ENCODE assay signal across 8 cellular contexts in genomic region chr16:55508941-55509920, GRCh38. TPM values are rescaled to one million over a fixed set of nuclear protein-coding genes. Genes with fewer than 3 reads are reported as not detected.
DNase-seq lines count a peak whose midpoint lies in the region; ATAC-seq and TF ChIP-seq lines count a peak whose summit lies in the region.

A gene with protein sequence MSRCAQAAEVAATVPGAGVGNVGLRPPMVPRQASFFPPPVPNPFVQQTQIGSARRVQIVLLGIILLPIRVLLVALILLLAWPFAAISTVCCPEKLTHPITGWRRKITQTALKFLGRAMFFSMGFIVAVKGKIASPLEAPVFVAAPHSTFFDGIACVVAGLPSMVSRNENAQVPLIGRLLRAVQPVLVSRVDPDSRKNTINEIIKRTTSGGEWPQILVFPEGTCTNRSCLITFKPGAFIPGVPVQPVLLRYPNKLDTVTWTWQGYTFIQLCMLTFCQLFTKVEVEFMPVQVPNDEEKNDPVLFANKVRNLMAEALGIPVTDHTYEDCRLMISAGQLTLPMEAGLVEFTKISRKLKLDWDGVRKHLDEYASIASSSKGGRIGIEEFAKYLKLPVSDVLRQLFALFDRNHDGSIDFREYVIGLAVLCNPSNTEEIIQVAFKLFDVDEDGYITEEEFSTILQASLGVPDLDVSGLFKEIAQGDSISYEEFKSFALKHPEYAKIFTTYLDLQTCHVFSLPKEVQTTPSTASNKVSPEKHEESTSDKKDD (plus strand): TSS chr16:55509072. CDS start chr16:55509182, 110 bp downstream.

- H3K27me3 Mint-ChIP-seq in CD8-positive, alpha-beta memory T cell = peaks cover 33 to 73% of the 10 kb centered on the region in 2 donors

- no TSS peak for BruUV-seq in mammary epithelial cell (replicated peaks; lab: Mats Ljungman, UMichigan)

- H3K9ac ChIP-seq in mammary epithelial cell (ENCODE audit: insufficient read depth, low read length) (peak within 1 kb of the TSS; percentile 68), iPS-15b (ENCODE audit: low read depth, low read length) (no peak within 1 kb of the TSS)

- H3K4me3 ChIP-seq in CD8-positive, alpha-beta memory T cell (ENCODE audit: low read length) = no peak within 1 kb of the TSS
- H3K4me3 ChIP-seq in mammary epithelial cell (replicated peaks in 1 of 3; ENCODE audit: insufficient read depth in 1 of 3, low read depth in 2 of 3, low read length in 3 of 3) (peak within 1 kb of the TSS; percentile 54 to 87 (median 85)), iPS-15b (ENCODE audit: low read depth, low read length) (peak within 1 kb of the TSS; percentile 72)

- no peak within 1 kb of the TSS for H3K27ac Mint-ChIP-seq in CD8-positive, alpha-beta memory T cell

- no peaks in the 10 kb centered on the region for H4K20me1 ChIP-seq in mammary epithelial cell (ENCODE audit: insufficient read depth, low read length)

- no peak within 1 kb of the TSS for H3K27ac ChIP-seq in CD8-positive, alpha-beta memory T cell (ENCODE audit: low read depth, low read length)
- H3K27ac ChIP-seq in mammary epithelial cell (ENCODE audit: insufficient read depth, low read depth, low read length) = peak within 1 kb of the TSS; percentile 23

- no peaks in the 10 kb centered on the region for H3K36me3 ChIP-seq in CD8-positive, alpha-beta memory T cell (ENCODE audit: insufficient read depth, low read length)
- peaks cover 2% of the 10 kb centered on the region for H3K36me3 ChIP-seq in mammary epithelial cell (ENCODE audit: insufficient read depth, low read length)
- H3K36me3 ChIP-seq in iPS-15b (ENCODE audit: control insufficient read depth, insufficient read depth, low read length) = no peaks in the 10 kb centered on the region

- peaks cover 0 to 22% (median 15%) of the 10 kb centered on the region in 5 donors for H3K9me3 Mint-ChIP-seq in CD8-positive, alpha-beta memory T cell

- peak within 1 kb of the TSS; percentile 87 for H2AFZ ChIP-seq in mammary epithelial cell (ENCODE audit: low read depth, low read length)

- H3K4me1 Mint-ChIP-seq in CD8-positive, alpha-beta memory T cell = peaks cover 4 to 11% (median 9%) of the 10 kb centered on the region in 3 donors

- POLR2A ChIA-PET in CD8-positive, alpha-beta memory T cell (lab: Charles Lee) = no interaction called here

- in situ Hi-C loops in mammary epithelial cell (cut with MboI; ENCODE audit: low sequenced_read_pairs in 2 of 2) = no loop called here

- H3K9me3 ChIP-seq in CD8-positive, alpha-beta memory T cell (ENCODE audit: low read length) = no peaks in the 10 kb centered on the region
- H3K9me3 ChIP-seq in mammary epithelial cell (replicated peaks; ENCODE audit: insufficient read depth, low read length) = no peaks in the 10 kb centered on the region
- H3K9me3 ChIP-seq in iPS-15b (ENCODE audit: control insufficient read depth, insufficient read depth, low read length) = no peaks in the 10 kb centered on the region

- CTCF ChIA-PET in CD8-positive, alpha-beta memory T cell (lab: Charles Lee) = no interaction called here
- CTCF ChIA-PET in mammary epithelial cell (lab: Charles Lee; ENCODE audit: low non-redundant PET) = interaction anchor here (0.6 kb wide), 1 partner anchor 30 kb away, joined by 8 read pairs; no protein-coding TSS in a partner anchor

- H3K4me1 ChIP-seq in CD8-positive, alpha-beta memory T cell (ENCODE audit: insufficient read depth, low read length) = no peaks in the 10 kb centered on the region
- no peaks in the 10 kb centered on the region for H3K4me1 ChIP-seq in mammary epithelial cell (ENCODE audit: insufficient read depth, low read length)
- H3K4me1 ChIP-seq in iPS-15b (ENCODE audit: control insufficient read depth, insufficient read depth, low read length) = peaks cover 2% of the 10 kb centered on the region

- H3K4me3 Mint-ChIP-seq in CD8-positive, alpha-beta memory T cell = peak within 1 kb of the TSS in 4 of 7 donors; percentile 9 to 57 (median 18)

- ATAC-seq in HG03139 (IDR thresholded peaks at IDR 0.05; ENCODE audit: unreplicated experiment) (peak; percentile 52), HG03196 (IDR thresholded peaks at IDR 0.05; ENCODE audit: unreplicated experiment) (no peak), HG03039 (IDR thresholded peaks at IDR 0.05; ENCODE audit: unreplicated experiment) (no peak)

- WGBS in mammary epithelial cell (ENCODE audit: low coverage, missing lambda C conversion rate) = 5% methylated on average over 19 of the region's 61 CpGs

- no peak for DNase-seq in CD8-positive, alpha-beta memory T cell
- DNase-seq in RKO (ENCODE audit: low spot score) (peak; percentile 87), mammary epithelial cell (peak; percentile 84), renal cortical epithelial cell (ENCODE audit: low read depth) (peak; percentile 53)

- dilution Hi-C loops in mammary epithelial cell (cut with HindIII; ENCODE audit: low sequenced_read_pairs) = no loop called here

- intact Hi-C loops in mammary epithelial cell (cut with micrococcal nuclease) = no loop called here

- peak within 1 kb of the TSS; percentile 74 for H3K4me2 ChIP-seq in mammary epithelial cell (ENCODE audit: insufficient read depth, low read depth, low read length)

- peak in 1 of 2 donors; percentile 4 for TF ChIP-seq CTCF in mammary epithelial cell (conservative IDR thresholded peaks at IDR 0.05 in 1 of 2, IDR thresholded peaks at IDR 0.05 in 1 of 2; ENCODE audit: extremely low read depth in 1 of 2, insufficient read depth in 1 of 2, low read depth in 1 of 2, low read length in 2 of 2)

- peaks cover 50% of the 10 kb centered on the region for H3K79me2 ChIP-seq in mammary epithelial cell (ENCODE audit: insufficient read depth, low read length)

- H3K36me3 Mint-ChIP-seq in CD8-positive, alpha-beta memory T cell = peaks cover 0 to 3% (median 0%) of the 10 kb centered on the region in 3 donors

- no peaks in the 10 kb centered on the region for H3K27me3 ChIP-seq in CD8-positive, alpha-beta memory T cell (ENCODE audit: insufficient read depth, low read length, poor library complexity, severe bottlenecking)
- H3K27me3 ChIP-seq in mammary epithelial cell (ENCODE audit: insufficient read depth, low read length) (no peaks in the 10 kb centered on the region), iPS-15b (ENCODE audit: control insufficient read depth, insufficient read depth, low read length) (peaks cover 10% of the 10 kb centered on the region)

RNA-seq across cellular contexts. Expression of the gene that starts here (rescaled TPM):
- 1 to 10 TPM in 1 of 2 experiments, under 1 TPM in 1; 0.33 to 1.2 TPM for total RNA-seq in CD8-positive, alpha-beta memory T cell
- polyA plus RNA-seq in CD8-positive, alpha-beta memory T cell = 0.29 TPM
- total RNA-seq in mammary epithelial cell = 100 to 1,000 TPM in 1 of 2 donors, 10 to 100 TPM in 1; 50.5 to 173 TPM
- polyA plus RNA-seq in mammary epithelial cell = 32.4 TPM
- polyA minus RNA-seq in mammary epithelial cell = 109 TPM
- 5.2 and 9.7 TPM in 2 replicates for total RNA-seq in renal cortical epithelial cell

Comparison
In these comparisons a context has a peak if more than half of its experiments do, and no peak if none do; other contexts are left out.
1. RNA of the gene that starts here (polyA plus RNA-seq): 32.4 TPM in mammary epithelial cell (single experiment); 0.29 TPM in CD8-positive, alpha-beta memory T cell (single experiment); every median in the first group is over 10 times any median in the second.
2. DNase-seq: peak in RKO (single experiment), mammary epithelial cell (single experiment) and renal cortical epithelial cell (single experiment); none in CD8-positive, alpha-beta memory T cell (0 of 5).